Comparison of ENCODE assay signal across 12 cellular contexts in the genomic region with DNA sequence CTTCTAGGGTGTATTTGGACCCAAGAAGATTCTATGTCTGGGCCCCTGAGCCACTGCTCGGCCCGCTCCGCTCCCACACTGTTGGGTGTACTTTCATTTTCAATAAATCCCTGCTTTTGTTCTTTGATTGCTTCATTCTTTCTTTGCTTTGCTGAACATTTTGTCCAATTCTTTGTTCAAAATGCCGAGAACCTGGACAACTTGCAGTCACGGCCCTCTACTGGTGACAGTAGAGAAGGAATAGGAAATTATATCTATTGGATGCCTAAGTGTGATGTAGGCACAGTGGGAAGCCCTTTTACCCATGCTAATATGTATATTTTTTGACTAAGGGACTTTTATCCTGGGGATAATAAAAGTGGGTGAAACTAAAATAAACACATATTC.
DNase-seq lines count a peak whose midpoint lies in the region; ATAC-seq and TF ChIP-seq lines count a peak whose summit lies in the region.
"Had no signal": no experiment of that assay in that cellular context is flagged by ENCODE, and none has a peak within 500 bp of the region (broad histone marks: within the 10 kb centered on the region; RNA-seq: fewer than 3 reads in every experiment).

No MANE protein-coding gene starts in this region.

- DNase-seq in A673 (ENCODE audit: low spot score): peak; percentile 41
- DNase-seq in glutamatergic neuron: no peak
- no peak for DNase-seq in natural killer cell treated with Interleukin-12 subunit alpha and Interleukin-12 subunit beta and Interleukin-15 and Interleukin-18, amount 100 ng/mL, for 72 hours (ENCODE audit: low spot score)
- no peak for DNase-seq in natural killer cell
- no peak for DNase-seq in activated naive CD4-positive, alpha-beta T cell treated with anti-CD3 and anti-CD28 coated beads, Interleukin-2, amount 50 U/mL, for 16 hours
- no peak for DNase-seq in stimulated activated naive B cell treated with anti-CD40 and anti-IgM and Interleukin-4, amounts not matched to agents 10 μg/mL and 1 μg/mL and 100 μg/mL, for 72 hours
- DNase-seq: activated naive CD8-positive, alpha-beta T cell treated with anti-CD3 and anti-CD28 coated beads, Interleukin-2, amount 10 ng/mL, durations not matched to agents 7 days and 5 days; NCI-H1694 had no signal

- TF ChIP-seq CTCF in A673 (conservative IDR thresholded peaks at IDR 0.05; ENCODE audit: low read depth, low read length) (peak; percentile 55), GM12873 (IDR thresholded peaks at IDR 0.05; ENCODE audit: insufficient read depth, low read depth, low read length, missing control alignments) (peak; percentile 26), OCI-LY3 (IDR thresholded peaks at IDR 0.05; ENCODE audit: low read depth, low read length) (peak; percentile 42), glutamatergic neuron (IDR thresholded peaks at IDR 0.05; ENCODE audit: partially characterized antibody, unreplicated experiment) (peak; percentile 35), natural killer cell (IDR thresholded peaks at IDR 0.05) (no peak)

- no TSS peak for BruUV-seq in A673 (replicated peaks; lab: Mats Ljungman, UMichigan)

- H3K4me3 ChIP-seq in A673 (ENCODE audit: low read depth, low read length, poor library complexity, severe bottlenecking) (no peak overlapping the region), OCI-LY3 (ENCODE audit: low read length) (no peak overlapping the region)

- H3K9me3 Mint-ChIP-seq in glutamatergic neuron (ENCODE audit: unreplicated experiment) (no peaks in the 10 kb centered on the region), natural killer cell (peaks cover 10 to 17% of the 10 kb centered on the region in 2 donors)
- peaks cover 24% of the 10 kb centered on the region for H3K9me3 Mint-ChIP-seq in natural killer cell treated with Interleukin-12 subunit alpha and Interleukin-12 subunit beta and Interleukin-15 and Interleukin-18, amount 100 ng/mL, for 72 hours
- H3K9me3 Mint-ChIP-seq in stimulated activated naive B cell treated with anti-CD40 and anti-IgM and Interleukin-4, amounts not matched to agents 10 μg/mL and 1 μg/mL and 100 μg/mL, for 72 hours: peaks cover 6 to 7% of the 10 kb centered on the region in 2 donors

- CTCF ChIA-PET in A673 (lab: Charles Lee): no interaction called here

- H3K27me3 Mint-ChIP-seq in glutamatergic neuron (ENCODE audit: unreplicated experiment): peaks cover 6% of the 10 kb centered on the region
- no peaks in the 10 kb centered on the region for H3K27me3 Mint-ChIP-seq in natural killer cell treated with Interleukin-12 subunit alpha and Interleukin-12 subunit beta and Interleukin-15 and Interleukin-18, amount 100 ng/mL, for 72 hours
- H3K27me3 Mint-ChIP-seq in natural killer cell (ENCODE audit: low read depth in 2 of 2): no peaks in the 10 kb centered on the region
- H3K27me3 Mint-ChIP-seq in stimulated activated naive B cell treated with anti-CD40 and anti-IgM and Interleukin-4, amounts not matched to agents 10 μg/mL and 1 μg/mL and 100 μg/mL, for 72 hours: no peaks in the 10 kb centered on the region
- H3K27me3 Mint-ChIP-seq: activated naive CD8-positive, alpha-beta T cell treated with anti-CD3 and anti-CD28 coated beads, Interleukin-2, amount 10 ng/mL, durations not matched to agents 7 days and 5 days had no signal

- H3K4me1 Mint-ChIP-seq in glutamatergic neuron (ENCODE audit: low read depth, unreplicated experiment) (no peaks in the 10 kb centered on the region), natural killer cell (no peaks in the 10 kb centered on the region)
- no peaks in the 10 kb centered on the region for H3K4me1 Mint-ChIP-seq in natural killer cell treated with Interleukin-12 subunit alpha and Interleukin-12 subunit beta and Interleukin-15 and Interleukin-18, amount 100 ng/mL, for 72 hours (ENCODE audit: low read depth in 2 of 2)
- H3K4me1 Mint-ChIP-seq in stimulated activated naive B cell treated with anti-CD40 and anti-IgM and Interleukin-4, amounts not matched to agents 10 μg/mL and 1 μg/mL and 100 μg/mL, for 72 hours: no peaks in the 10 kb centered on the region
- H3K4me1 Mint-ChIP-seq: activated naive CD8-positive, alpha-beta T cell treated with anti-CD3 and anti-CD28 coated beads, Interleukin-2, amount 10 ng/mL, durations not matched to agents 7 days and 5 days; CD14-positive monocyte; mesothelial cell of epicardium had no signal

- peak overlapping the region; percentile 53; the same call in 1 of the 2 replicates for H2AFZ ChIP-seq in OCI-LY3 (ENCODE audit: low read depth, low read length)

- no peak for ATAC-seq in natural killer cell treated with Interleukin-12 subunit alpha and Interleukin-12 subunit beta and Interleukin-15 and Interleukin-18, amount 100 ng/mL, for 72 hours
- ATAC-seq in natural killer cell: no peak
- ATAC-seq in stimulated activated naive B cell treated with anti-CD40 and anti-IgM and Interleukin-4, amounts not matched to agents 10 μg/mL and 1 μg/mL and 100 μg/mL, for 72 hours (replicated peaks): no peak

- POLR2A ChIA-PET in A673 (lab: Charles Lee; ENCODE audit: low non-redundant PET): no interaction called here

- intact Hi-C loops in A673 (cut with micrococcal nuclease; ENCODE audit: unreplicated experiment) (no loop called here), natural killer cell (cut with micrococcal nuclease) (no loop called here)

- H3K4me1 ChIP-seq in A673 (ENCODE audit: insufficient read depth, low read length, poor library complexity, severe bottlenecking) (peaks cover 2% of the 10 kb centered on the region), OCI-LY3 (ENCODE audit: low read length) (peaks cover 34% of the 10 kb centered on the region)

- no peak overlapping the region for H3K27ac ChIP-seq in A673 (ENCODE audit: low read depth, low read length, poor library complexity, severe bottlenecking)
- peak overlapping the region; percentile 79 for H3K27ac ChIP-seq in OCI-LY3 (ENCODE audit: low read length)

- H3K36me3 ChIP-seq in A673 (ENCODE audit: insufficient read depth, low read length, poor library complexity, severe bottlenecking): no peaks in the 10 kb centered on the region
- H3K36me3 ChIP-seq in OCI-LY3 (replicated peaks; ENCODE audit: low read depth, low read length): no peaks in the 10 kb centered on the region

- H3K4me2 ChIP-seq in OCI-LY3 (ENCODE audit: low read length): no peak overlapping the region

- H3K36me3 Mint-ChIP-seq in glutamatergic neuron (ENCODE audit: unreplicated experiment) (no peaks in the 10 kb centered on the region), natural killer cell (peaks cover 10% of the 10 kb centered on the region)
- no peaks in the 10 kb centered on the region for H3K36me3 Mint-ChIP-seq in natural killer cell treated with Interleukin-12 subunit alpha and Interleukin-12 subunit beta and Interleukin-15 and Interleukin-18, amount 100 ng/mL, for 72 hours
- H3K36me3 Mint-ChIP-seq in stimulated activated naive B cell treated with anti-CD40 and anti-IgM and Interleukin-4, amounts not matched to agents 10 μg/mL and 1 μg/mL and 100 μg/mL, for 72 hours: no peaks in the 10 kb centered on the region
- H3K36me3 Mint-ChIP-seq: activated naive CD8-positive, alpha-beta T cell treated with anti-CD3 and anti-CD28 coated beads, Interleukin-2, amount 10 ng/mL, durations not matched to agents 7 days and 5 days; CD14-positive monocyte; mesothelial cell of epicardium had no signal

- H3K4me3 Mint-ChIP-seq in glutamatergic neuron (ENCODE audit: unreplicated experiment): no peak overlapping the region
- H3K4me3 Mint-ChIP-seq in natural killer cell treated with Interleukin-12 subunit alpha and Interleukin-12 subunit beta and Interleukin-15 and Interleukin-18, amount 100 ng/mL, for 72 hours: no peak overlapping the region
- no peak overlapping the region for H3K4me3 Mint-ChIP-seq in natural killer cell
- H3K4me3 Mint-ChIP-seq in stimulated activated naive B cell treated with anti-CD40 and anti-IgM and Interleukin-4, amounts not matched to agents 10 μg/mL and 1 μg/mL and 100 μg/mL, for 72 hours: no peak overlapping the region
- H3K4me3 Mint-ChIP-seq: activated naive CD8-positive, alpha-beta T cell treated with anti-CD3 and anti-CD28 coated beads, Interleukin-2, amount 10 ng/mL, durations not matched to agents 7 days and 5 days; CD14-positive monocyte; mesothelial cell of epicardium had no signal

- H4K20me1 ChIP-seq in OCI-LY3 (ENCODE audit: insufficient read depth, low read length): no peaks in the 10 kb centered on the region

- H3K9me3 ChIP-seq in A673 (ENCODE audit: low read depth, low read length, poor library complexity, severe bottlenecking): peaks cover 5% of the 10 kb centered on the region
- H3K9me3 ChIP-seq in OCI-LY3 (ENCODE audit: insufficient read depth, low read length): no peaks in the 10 kb centered on the region

- H3K27ac Mint-ChIP-seq in glutamatergic neuron (ENCODE audit: unreplicated experiment) (no peak overlapping the region), natural killer cell (no peak overlapping the region)
- H3K27ac Mint-ChIP-seq in natural killer cell treated with Interleukin-12 subunit alpha and Interleukin-12 subunit beta and Interleukin-15 and Interleukin-18, amount 100 ng/mL, for 72 hours: no peak overlapping the region
- no peak overlapping the region for H3K27ac Mint-ChIP-seq in stimulated activated naive B cell treated with anti-CD40 and anti-IgM and Interleukin-4, amounts not matched to agents 10 μg/mL and 1 μg/mL and 100 μg/mL, for 72 hours
- H3K27ac Mint-ChIP-seq: activated naive CD8-positive, alpha-beta T cell treated with anti-CD3 and anti-CD28 coated beads, Interleukin-2, amount 10 ng/mL, durations not matched to agents 7 days and 5 days; CD14-positive monocyte; mesothelial cell of epicardium had no signal

- H3K79me2 ChIP-seq in OCI-LY3 (ENCODE audit: low read length): no peaks in the 10 kb centered on the region

- H3K9ac ChIP-seq in OCI-LY3 (ENCODE audit: low read length): no peak overlapping the region

- H3K27me3 ChIP-seq in A673 (replicated peaks; ENCODE audit: insufficient read depth, low read depth, low read length, poor library complexity) (no peaks in the 10 kb centered on the region), OCI-LY3 (ENCODE audit: low read depth, low read length) (no peaks in the 10 kb centered on the region)
